In the genomic region with DNA sequence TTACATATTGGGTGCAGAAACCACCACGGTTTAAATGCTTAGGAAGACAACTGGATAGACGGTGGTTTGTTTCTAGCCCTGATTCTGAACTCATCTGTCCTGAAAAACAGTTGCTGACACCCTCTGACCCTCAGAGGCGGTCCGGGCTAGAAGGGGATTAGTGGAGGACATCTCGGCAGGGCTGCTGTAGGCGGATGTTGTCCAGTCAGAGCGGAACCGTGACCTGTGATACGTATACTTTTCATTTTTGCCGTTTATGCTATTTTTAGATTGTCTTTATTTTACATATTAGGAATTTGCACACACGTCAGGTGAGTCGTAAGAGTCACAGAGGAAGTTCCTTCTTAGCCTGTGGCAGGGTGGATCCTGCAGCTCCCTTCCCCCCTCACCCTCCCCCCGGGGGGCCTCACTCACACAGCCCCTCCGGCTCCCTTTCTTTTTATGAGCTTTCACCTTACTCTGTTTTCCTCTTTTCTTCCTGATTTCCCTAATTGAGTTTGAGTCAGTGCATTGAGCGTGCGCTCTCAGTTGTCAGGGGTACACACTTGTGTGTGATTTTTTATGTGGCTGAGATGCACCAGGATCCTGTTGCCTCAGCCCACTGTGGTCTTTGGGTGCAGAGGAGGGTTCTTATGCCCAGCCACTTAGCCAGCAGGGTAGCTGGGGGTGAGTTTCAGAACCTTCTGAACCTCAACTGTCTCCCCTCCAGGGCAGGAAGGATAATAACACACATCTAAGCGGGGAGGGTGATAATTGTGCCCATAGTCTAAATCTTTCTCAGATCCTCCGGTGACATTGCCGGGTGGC, we compare ENCODE assay signal across 8 cellular contexts.
A peak's percentile ranks its signal among the peaks of the same experiment; 100 is the strongest.
DNase-seq lines count a peak whose midpoint lies in the region; ATAC-seq and TF ChIP-seq lines count a peak whose summit lies in the region.

No MANE protein-coding gene starts in this region.

- POLR2A ChIA-PET in BJ (lab: Charles Lee), result no interaction called here

- no peaks in the 10 kb centered on the region for H3K27me3 ChIP-seq in BJ (ENCODE audit: control insufficient read depth, insufficient read depth, low read length)

- peaks cover 0 to 4% (median 3%) of the 10 kb centered on the region in 3 donors for H3K27me3 Mint-ChIP-seq in immature natural killer cell (ENCODE audit: low read depth in 3 of 3)
- no peaks in the 10 kb centered on the region for H3K27me3 Mint-ChIP-seq in osteocyte (ENCODE audit: unreplicated experiment)

- H3K36me3 ChIP-seq in BJ (ENCODE audit: control insufficient read depth, insufficient read depth, low read length), result no peaks in the 10 kb centered on the region

- DNase-seq in BJ (ENCODE audit: low read depth) (peak; percentile 22), immature natural killer cell (peak; percentile 27 to 49 (median 34)), activated gamma-delta T cell (lab: John Stamatoyannopoulos, UW) (no peak), SHP77 (lab: John Stamatoyannopoulos, UW) (no peak), osteocyte (ENCODE audit: extremely low spot score, unreplicated experiment) (no peak), H4 (ENCODE audit: low spot score) (no peak)

- H3K36me3 Mint-ChIP-seq in immature natural killer cell (peaks cover 9 to 14% (median 9%) of the 10 kb centered on the region in 3 donors), osteocyte (ENCODE audit: unreplicated experiment) (peaks cover 15% of the 10 kb centered on the region)

- H3K9me3 Mint-ChIP-seq in immature natural killer cell (no peaks in the 10 kb centered on the region), osteocyte (ENCODE audit: unreplicated experiment) (no peaks in the 10 kb centered on the region)

- H3K4me3 ChIP-seq in BJ (ENCODE audit: low read depth, low read length), result no peak overlapping the region

- H3K27ac Mint-ChIP-seq in immature natural killer cell, result peak overlapping the region; percentile 16 to 90 (median 74)
- no peak overlapping the region for H3K27ac Mint-ChIP-seq in osteocyte (ENCODE audit: unreplicated experiment)

- H3K4me3 Mint-ChIP-seq in immature natural killer cell (peak overlapping the region; percentile 68 to 90 (median 77)), osteocyte (ENCODE audit: unreplicated experiment) (no peak overlapping the region)

- peak; percentile 70 for ATAC-seq in GM21360 (IDR thresholded peaks at IDR 0.05; ENCODE audit: unreplicated experiment)

- no peak for TF ChIP-seq CTCF in BJ (IDR thresholded peaks at IDR 0.05; ENCODE audit: insufficient read depth, low read depth, low read length)
- no peak for TF ChIP-seq CTCF in osteocyte (IDR thresholded peaks at IDR 0.05)

- peaks cover 37 to 41% of the 10 kb centered on the region in 2 donors for H3K4me1 Mint-ChIP-seq in immature natural killer cell
- H3K4me1 Mint-ChIP-seq in osteocyte (ENCODE audit: unreplicated experiment), result peaks cover 51% of the 10 kb centered on the region

- CTCF ChIA-PET in BJ (lab: Yijun Ruan, JAX), result interaction anchor here (1.1 to 1.4 kb wide), 4 partner anchors 9 to 13 kb away, joined by 3 to 8 read pairs (median 3); no protein-coding TSS in a partner anchor

TF ChIP-seq in PFSK-1, 5 proteins besides CTCF, POLR2A, EP300 and RAD21:
- TF ChIP-seq FOXP2 (optimal IDR thresholded peaks at IDR 0.05; ENCODE audit: borderline replicate concordance, extremely low read depth, extremely low read length, insufficient read depth) (peak; percentile 40), POLR2AphosphoS5 (IDR thresholded peaks at IDR 0.05; ENCODE audit: low read depth, low read length) (no peak), TAF1 (IDR thresholded peaks at IDR 0.05; ENCODE audit: borderline replicate concordance, insufficient read depth, low read length) (no peak)

Comparison
In these comparisons a context has a peak if more than half of its experiments do, and no peak if none do; other contexts are left out.
1. DNase-seq: peak in BJ (single experiment) and immature natural killer cell (3 of 3); none in activated gamma-delta T cell (single experiment), SHP77 (0 of 2), osteocyte (single experiment) and H4 (single experiment).